ENCODE assay signal across 1 cellular context in genomic region chr19:36110487-36111199, GRCh38.
TF ChIP-seq lines count a peak whose summit lies in the region.

Gene OVOL3, plus strand, starts transcription at chr19:36111143. Its CDS starts 60 bp downstream, at chr19:36111203.

TF ChIP-seq in A549, 52 proteins besides CTCF, POLR2A, EP300 and RAD21 (continued from another document):
- TF ChIP-seq PBX3 (IDR thresholded peaks at IDR 0.05) (no peak), E2F6 (IDR thresholded peaks at IDR 0.05; ENCODE audit: borderline replicate concordance, low read depth) (no peak)
